Comparison of ENCODE assay signal across 8 cellular contexts in genomic region chr7:26365077-26365896, GRCh38.
DNase-seq lines count a peak whose midpoint lies in the region; ATAC-seq and TF ChIP-seq lines count a peak whose summit lies in the region.

No MANE protein-coding gene starts in this region.

- H3K27me3 ChIP-seq in esophagus squamous epithelium = peaks cover 0 to 16% (median 0%) of the 10 kb centered on the region in 4 donors
- no peaks in the 10 kb centered on the region for H3K27me3 ChIP-seq in aorta (ENCODE audit: control insufficient read depth in 1 of 2, insufficient read depth in 2 of 2, low read length in 1 of 2)

- H3K27me3 Mint-ChIP-seq in natural killer cell (ENCODE audit: low read depth in 2 of 2) = no peaks in the 10 kb centered on the region

- H3K4me1 ChIP-seq in esophagus squamous epithelium (peaks cover 0 to 7% (median 0%) of the 10 kb centered on the region in 3 donors), aorta (ENCODE audit: control insufficient read depth in 1 of 2, insufficient read depth in 2 of 2, low read length in 2 of 2) (no peaks in the 10 kb centered on the region)

- TF ChIP-seq CTCF in esophagus squamous epithelium (IDR thresholded peaks at IDR 0.05) (peak; percentile 47 to 90 (median 76)), natural killer cell (IDR thresholded peaks at IDR 0.05) (peak; percentile 84)

- DNase-seq in DMS79 (lab: John Stamatoyannopoulos, UW) = peak; percentile 63
- DNase-seq in HS-5 (ENCODE audit: low read depth) = peak; percentile 47
- DNase-seq in NOMO-1 (lab: John Stamatoyannopoulos, UW; ENCODE audit: unreplicated experiment in 2 of 2) = peak; percentile 86 to 92
- peak; percentile 9 for DNase-seq in activated CD8-positive, alpha-beta memory T cell treated with anti-CD3 and anti-CD28 coated beads, Interleukin-2, amount 50 U/mL, for 1 hour (ENCODE audit: extremely low read depth)
- no peak for DNase-seq in esophagus squamous epithelium (lab: John Stamatoyannopoulos, UW)
- no peak for DNase-seq in natural killer cell
- DNase-seq in aorta = no peak

- no peaks in the 10 kb centered on the region for H3K36me3 Mint-ChIP-seq in natural killer cell

- ATAC-seq in GM21447 (IDR thresholded peaks at IDR 0.05; ENCODE audit: unreplicated experiment) = peak; percentile 77
- peak; percentile 79 to 88 (median 84) for ATAC-seq in natural killer cell
- peak; percentile 73 for ATAC-seq in aorta (ENCODE audit: low FRiP score)

- WGBS in esophagus squamous epithelium, 2 donors = 36 to 38% methylated on average over 13 of the region's 13 CpGs
- 22 to 23% methylated on average over 13 of the region's 13 CpGs for WGBS in aorta, 2 donors

- peak overlapping the region in 1 of 2 donors; percentile 61 for H3K27ac Mint-ChIP-seq in natural killer cell

- intact Hi-C loops in esophagus squamous epithelium (cut with DNase I) (loop anchor here (5.0 to 10.0 kb wide), 2 partner anchors 280 to 473 kb away; no protein-coding TSS in a partner anchor), natural killer cell (cut with micrococcal nuclease) (loop anchor here (1.0 to 5.0 kb wide), 6 partner anchors 73 to 472 kb away; partner anchors contain the start of genes CBX3, HNRNPA2B1 and SNX10), aorta (cut with DNase I) (loop anchor here (1.0 to 10.0 kb wide), 6 partner anchors 170 to 792 kb away; partner anchors contain the start of gene HOXA7 (in 1 of the 2))

- no peak overlapping the region for H3K4me3 Mint-ChIP-seq in natural killer cell

- H3K9me3 Mint-ChIP-seq in natural killer cell = no peaks in the 10 kb centered on the region

- H3K36me3 ChIP-seq in esophagus squamous epithelium (no peaks in the 10 kb centered on the region), aorta (ENCODE audit: control insufficient read depth in 1 of 2, insufficient read depth in 2 of 2, low read length in 1 of 2) (no peaks in the 10 kb centered on the region)

- no peaks in the 10 kb centered on the region for H3K9me3 ChIP-seq in esophagus squamous epithelium
- no peaks in the 10 kb centered on the region for H3K9me3 ChIP-seq in aorta (ENCODE audit: control insufficient read depth, low read length)

- no peak for TF ChIP-seq POLR2A in esophagus squamous epithelium (IDR thresholded peaks at IDR 0.05)

- peaks cover 5 to 11% of the 10 kb centered on the region in 2 donors for H3K4me1 Mint-ChIP-seq in natural killer cell

- no peak overlapping the region for H3K4me3 ChIP-seq in esophagus squamous epithelium
- no peak overlapping the region for H3K4me3 ChIP-seq in aorta (ENCODE audit: low read length in 2 of 2)

- H3K27ac ChIP-seq in esophagus squamous epithelium = no peak overlapping the region
- H3K27ac ChIP-seq in aorta (ENCODE audit: low read depth in 1 of 2, low read length in 2 of 2) = no peak overlapping the region

Comparison
In these comparisons a context has a peak if more than half of its experiments do, and no peak if none do; other contexts are left out.
1. DNase-seq: peak in DMS79 (single experiment), HS-5 (single experiment), NOMO-1 (2 of 2) and activated CD8-positive, alpha-beta memory T cell treated with anti-CD3 and anti-CD28 coated beads, Interleukin-2, amount 50 U/mL, for 1 hour (single experiment); none in esophagus squamous epithelium (single experiment), natural killer cell (single experiment) and aorta (0 of 2).
2. Peak in every context shown above with its lines, with median percentiles within 50 percentile points of each other: ATAC-seq.